Comparison of ENCODE assay signal across 8 cellular contexts in the genomic region with DNA sequence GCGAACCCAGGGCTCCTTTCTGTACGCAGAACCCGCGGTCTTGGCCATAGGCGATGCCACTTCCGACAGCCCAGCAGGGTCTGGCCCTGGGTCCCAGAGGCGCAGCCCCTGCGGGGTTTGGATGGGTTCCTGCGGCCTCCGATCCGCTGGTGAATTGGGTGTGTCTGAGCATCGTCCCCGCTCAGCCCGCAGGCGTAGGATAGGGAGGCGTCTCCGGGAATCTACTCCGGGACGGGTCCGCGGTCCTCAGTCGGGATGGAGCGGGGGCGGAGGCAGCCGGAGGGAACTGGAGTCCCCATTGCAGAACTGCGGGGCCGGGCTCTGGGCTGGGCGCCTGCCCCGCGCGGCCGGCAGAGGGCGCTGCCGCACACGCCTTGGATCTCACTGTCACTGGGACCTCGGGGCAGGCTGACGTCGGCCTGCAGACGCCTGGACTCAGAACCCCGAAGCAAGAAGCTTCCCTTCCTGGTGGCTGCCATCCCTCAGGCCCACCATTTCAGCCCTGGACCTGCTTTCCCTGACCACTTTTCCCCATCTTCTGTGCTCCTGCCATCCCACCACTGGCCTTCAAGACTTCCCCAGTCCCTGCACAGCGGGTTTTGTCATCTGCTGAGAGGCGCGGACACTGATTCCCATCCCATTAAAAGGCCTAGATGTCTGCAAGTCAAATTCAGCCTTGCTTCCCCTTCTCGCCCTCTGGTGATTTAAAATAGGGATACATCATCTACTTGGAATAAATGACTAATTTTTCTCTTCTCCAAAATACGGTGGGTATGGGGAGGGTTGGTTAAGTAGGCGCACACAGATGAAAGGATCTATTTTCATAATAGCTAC. TPM values are rescaled to one million over a fixed set of nuclear protein-coding genes. Genes with fewer than 3 reads are reported as not detected.
A peak's percentile ranks its signal among the peaks of the same experiment; 100 is the strongest.
DNase-seq lines count a peak whose midpoint lies in the region; ATAC-seq and TF ChIP-seq lines count a peak whose summit lies in the region.

No MANE protein-coding gene starts in this region.

- H4K20me1 ChIP-seq in SK-N-SH (ENCODE audit: insufficient read depth) (no peaks in the 10 kb centered on the region), osteoblast (ENCODE audit: insufficient read depth, low read length) (no peaks in the 10 kb centered on the region)

- 18% methylated on average over 26 of the region's 46 CpGs for WGBS in SK-N-SH (ENCODE audit: low lambda C conversion rate)

- peak overlapping the region; percentile 71 for H2AFZ ChIP-seq in SK-N-SH (ENCODE audit: low read depth)
- peak overlapping the region; percentile 93 for H2AFZ ChIP-seq in osteoblast (ENCODE audit: low read length)

- DNase-seq in DMS79 (lab: John Stamatoyannopoulos, UW) (peak; percentile 45), LNCaP clone FGC (ENCODE audit: low read depth) (no peak), SK-N-SH (peak; percentile 94), glomerular visceral epithelial cell (ENCODE audit: extremely low spot score) (peak; percentile 87), osteoblast (ENCODE audit: insufficient read length, low spot score, missing footprints) (peak; percentile 98)

- peak; percentile 92 for TF ChIP-seq RAD21 in SK-N-SH (IDR thresholded peaks at IDR 0.05; ENCODE audit: low read length)

- H3K36me3 ChIP-seq in SK-N-SH (replicated peaks in 1 of 2; ENCODE audit: control insufficient read depth in 1 of 2, insufficient read depth in 2 of 2, low read length in 1 of 2) (no peaks in the 10 kb centered on the region), osteoblast (ENCODE audit: insufficient read depth, low read length) (no peaks in the 10 kb centered on the region)

- H3K4me3 ChIP-seq in LNCaP clone FGC (ENCODE audit: low read depth, low read length) (no peak overlapping the region), SK-N-SH (ENCODE audit: low read depth in 2 of 2, low read length in 1 of 2) (peak overlapping the region; percentile 53 to 71), osteoblast (ENCODE audit: insufficient read depth, low read length) (peak overlapping the region; percentile 76)

- H3K4me1 ChIP-seq in SK-N-SH (ENCODE audit: control insufficient read depth in 1 of 2, insufficient read depth in 2 of 2, low read depth in 1 of 2, low read length in 1 of 2) (peaks cover 22 to 38% of the 10 kb centered on the region in 2 experiments), osteoblast (ENCODE audit: insufficient read depth, low read length) (peaks cover 34% of the 10 kb centered on the region)

- H3K27ac ChIP-seq in SK-N-SH (ENCODE audit: low read depth in 2 of 2, low read length in 1 of 2): peak overlapping the region in 1 of 2 experiments; percentile 81; a peak in 3 of 4 replicates
- peak overlapping the region; percentile 87 for H3K27ac ChIP-seq in osteoblast (ENCODE audit: low read depth, low read length)
- peak overlapping the region; percentile 56 for H3K27ac ChIP-seq in temporal lobe (ENCODE audit: low read depth, low read length)

- no peaks in the 10 kb centered on the region for H3K9me2 ChIP-seq in SK-N-SH

- TF ChIP-seq CTCF in LNCaP clone FGC (IDR thresholded peaks at IDR 0.05; ENCODE audit: control insufficient read depth, extremely low read depth, insufficient read depth) (peak; percentile 90), SK-N-SH (IDR thresholded peaks at IDR 0.05) (peak; percentile 91), osteoblast (IDR thresholded peaks at IDR 0.05; ENCODE audit: extremely low read depth, low read depth, low read length) (peak; percentile 86)

- peak; percentile 61 for ATAC-seq in GM21825 (IDR thresholded peaks at IDR 0.05; ENCODE audit: unreplicated experiment)

- no peaks in the 10 kb centered on the region for H3K36me3 Mint-ChIP-seq in activated naive CD4-positive, alpha-beta T cell treated with anti-CD3 and anti-CD28 coated beads, Interleukin-2, amount 50 U/mL, for 24 hours

- no peak for TF ChIP-seq EP300 in SK-N-SH (IDR thresholded peaks at IDR 0.05; ENCODE audit: borderline replicate concordance in 1 of 2, low read depth in 1 of 2, low read length in 1 of 2)

- H3F3A ChIP-seq in SK-N-SH (replicated peaks; ENCODE audit: insufficient read depth): peaks cover 27% of the 10 kb centered on the region

- H3K79me2 ChIP-seq in SK-N-SH (ENCODE audit: insufficient read depth) (no peaks in the 10 kb centered on the region; the same call in 1 of the 2 replicates), osteoblast (ENCODE audit: insufficient read depth, low read length) (no peaks in the 10 kb centered on the region)

- peaks cover 37% of the 10 kb centered on the region for H3K4me1 Mint-ChIP-seq in activated naive CD4-positive, alpha-beta T cell treated with anti-CD3 and anti-CD28 coated beads, Interleukin-2, amount 50 U/mL, for 24 hours

- POLR2A ChIA-PET in SK-N-SH (lab: Yijun Ruan, JAX): interaction anchor here (0.6 to 1.6 kb wide), 6 partner anchors 63 to 117 kb away, joined by 3 to 7 read pairs (median 4); no protein-coding TSS in a partner anchor

- H3K27ac Mint-ChIP-seq in activated naive CD4-positive, alpha-beta T cell treated with anti-CD3 and anti-CD28 coated beads, Interleukin-2, amount 50 U/mL, for 24 hours: no peak overlapping the region

- H3K4me2 ChIP-seq in SK-N-SH: peak overlapping the region; percentile 88
- peak overlapping the region; percentile 96 for H3K4me2 ChIP-seq in osteoblast (ENCODE audit: insufficient read depth, low read length)

- peak overlapping the region; percentile 62; the same call in 1 of the 2 replicates for H3K9ac ChIP-seq in SK-N-SH

- no peaks in the 10 kb centered on the region for H3K9me3 Mint-ChIP-seq in activated naive CD4-positive, alpha-beta T cell treated with anti-CD3 and anti-CD28 coated beads, Interleukin-2, amount 50 U/mL, for 24 hours

- CTCF ChIA-PET in SK-N-SH (lab: Yijun Ruan, JAX): interaction anchor here (0.6 to 13.2 kb wide), 68 partner anchors 8 to 671 kb away, joined by 3 to 459 read pairs (median 4); a partner anchor contains a TSS

- no peaks in the 10 kb centered on the region for H3K9me3 ChIP-seq in SK-N-SH
- no peaks in the 10 kb centered on the region for H3K9me3 ChIP-seq in osteoblast (ENCODE audit: low read depth, low read length)

- peak overlapping the region; percentile 54 for H3K4me3 Mint-ChIP-seq in activated naive CD4-positive, alpha-beta T cell treated with anti-CD3 and anti-CD28 coated beads, Interleukin-2, amount 50 U/mL, for 24 hours

- no peaks in the 10 kb centered on the region for H3K27me3 ChIP-seq in SK-N-SH (ENCODE audit: insufficient read depth)
- H3K27me3 ChIP-seq in osteoblast (ENCODE audit: insufficient read depth, low read length): no peaks in the 10 kb centered on the region

- peaks cover 15% of the 10 kb centered on the region for H3K27me3 Mint-ChIP-seq in activated naive CD4-positive, alpha-beta T cell treated with anti-CD3 and anti-CD28 coated beads, Interleukin-2, amount 50 U/mL, for 24 hours

TF ChIP-seq in SK-N-SH, 30 proteins besides CTCF, POLR2A, EP300 and RAD21:
- TF ChIP-seq NRF1 (IDR thresholded peaks at IDR 0.05; ENCODE audit: low read depth, low read length): no peak
- peak; percentile 91 for TF ChIP-seq SMC3 (IDR thresholded peaks at IDR 0.05; ENCODE audit: low read depth, low read length)
- TF ChIP-seq, protein P1, sequence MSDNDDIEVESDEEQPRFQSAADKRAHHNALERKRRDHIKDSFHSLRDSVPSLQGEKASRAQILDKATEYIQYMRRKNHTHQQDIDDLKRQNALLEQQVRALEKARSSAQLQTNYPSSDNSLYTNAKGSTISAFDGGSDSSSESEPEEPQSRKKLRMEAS (IDR thresholded peaks at IDR 0.05; ENCODE audit: low read depth): peak; percentile 55; the same call in 1 of the 2 replicates
- 0 out of 2 replicates have a peak, but pooled peaks have one; percentile 15 for TF ChIP-seq TAF1 (IDR thresholded peaks at IDR 0.05; ENCODE audit: borderline replicate concordance, low read depth, low read length)
- peak; percentile 40; the same call in 1 of the 2 replicates for TF ChIP-seq RFX5 (IDR thresholded peaks at IDR 0.05; ENCODE audit: low read length)
- TF ChIP-seq MXI1 (IDR thresholded peaks at IDR 0.05; ENCODE audit: low read depth, low read length): 0 out of 2 replicates have a peak, but pooled peaks have one; percentile 19
- no peak for TF ChIP-seq POLR2AphosphoS5 (IDR thresholded peaks at IDR 0.05; ENCODE audit: low read depth, low read length)
- peak; percentile 57; the same call in 1 of the 2 replicates for TF ChIP-seq SIN3A (IDR thresholded peaks at IDR 0.05; ENCODE audit: borderline replicate concordance, low read depth, low read length)

RNA-seq across cellular contexts. Expression of a gene that starts 38.3 kb away (rescaled TPM):
- polyA plus RNA-seq in SK-N-SH (2012; rRNA removed): 5.6 and 14.0 TPM in 2 replicates
- polyA plus RNA-seq in SK-N-SH (2012; cell fraction: cytosol; rRNA removed): 9.9 and 13.3 TPM in 2 replicates
- polyA plus RNA-seq in SK-N-SH (2012; cell fraction: nucleus; rRNA removed): 14.7 and 17.4 TPM in 2 replicates
- total RNA-seq in osteoblast (30.1 and 33.3 TPM in 2 replicates), temporal lobe (1.7 TPM)

Comparison
In these comparisons a context has a peak if more than half of its experiments do, and no peak if none do; other contexts are left out.
1. RNA of a gene that starts 38.3 kb away (total RNA-seq): 30.1 to 33.3 TPM in osteoblast; 1.7 TPM in temporal lobe (single experiment); every median in the first group is over 10 times any median in the second.
2. Peak in every context shown above with its lines, with median percentiles within 50 percentile points of each other: CTCF ChIP-seq.